In genomic region chr17:71592431-71592830, GRCh38 we compare ENCODE assay signal across 29 cellular contexts.
"Had no signal": no experiment of that assay in that cellular context is flagged by ENCODE, and none has a peak within 500 bp of the region (broad histone marks: within the 10 kb centered on the region; RNA-seq: fewer than 3 reads in every experiment).

No MANE protein-coding gene starts in this region.

- H3K27ac ChIP-seq: colonic mucosa, coronary artery, dorsolateral prefrontal cortex, epithelial cell of prostate, esophagus muscularis mucosa, esophagus squamous epithelium, foreskin keratinocyte, gastrocnemius medialis, gastroesophageal sphincter, heart left ventricle, heart right ventricle had no signal

- H3K36me3 ChIP-seq: colonic mucosa, esophagus muscularis mucosa, esophagus squamous epithelium, gastrocnemius medialis, gastroesophageal sphincter, heart left ventricle, heart right ventricle had no signal

- H3K9me3 ChIP-seq: colonic mucosa, esophagus muscularis mucosa, esophagus squamous epithelium, gastrocnemius medialis, gastroesophageal sphincter, heart left ventricle, heart right ventricle had no signal

- H3K27ac Mint-ChIP-seq: dendritic cell treated with granulocyte-macrophage colony-stimulating factor and Interleukin-4, amounts not matched to agents 40 ng/mL and 50 ng/mL, for 4 days; effector memory CD8-positive, alpha-beta T cell; endodermal cell had no signal

- H3K4me3 Mint-ChIP-seq: dendritic cell treated with granulocyte-macrophage colony-stimulating factor and Interleukin-4, amounts not matched to agents 40 ng/mL and 50 ng/mL, for 4 days; effector memory CD8-positive, alpha-beta T cell; endodermal cell had no signal

- H3K4me1 ChIP-seq: colonic mucosa, esophagus squamous epithelium, foreskin keratinocyte, gastrocnemius medialis, gastroesophageal sphincter, heart left ventricle, heart right ventricle had no signal

- H3K27me3 Mint-ChIP-seq: dendritic cell treated with granulocyte-macrophage colony-stimulating factor and Interleukin-4, amounts not matched to agents 40 ng/mL and 50 ng/mL, for 4 days; effector memory CD8-positive, alpha-beta T cell had no signal

- H3K27me3 ChIP-seq: colonic mucosa, dorsolateral prefrontal cortex, esophagus muscularis mucosa, esophagus squamous epithelium, foreskin keratinocyte, gastrocnemius medialis, gastroesophageal sphincter, heart left ventricle had no signal

- ATAC-seq: effector memory CD8-positive, alpha-beta T cell; esophagus mucosa; foreskin keratinocyte; gastrocnemius medialis; gastroesophageal sphincter; heart left ventricle; heart right ventricle had no signal

- H3K4me1 Mint-ChIP-seq: endodermal cell had no signal

- DNase-seq: colonic mucosa; cortex of kidney; dermis blood vessel endothelial cell; dorsolateral prefrontal cortex; effector CD4-positive, alpha-beta T cell; effector CD8-positive, alpha-beta T cell; effector memory CD4-positive, alpha-beta T cell; effector memory CD8-positive, alpha-beta T cell; endodermal cell; erythroblast; esophagus squamous epithelium; foreskin fibroblast; foreskin keratinocyte; foreskin melanocyte; gastrocnemius medialis; glutamatergic neuron; head of caudate nucleus; heart left ventricle; heart right ventricle had no signal

- H3K4me3 ChIP-seq: colonic mucosa, coronary artery, dorsolateral prefrontal cortex, esophagus muscularis mucosa, esophagus squamous epithelium, gastrocnemius medialis, gastroesophageal sphincter, heart left ventricle, heart right ventricle had no signal

- H3K9me3 Mint-ChIP-seq: endodermal cell had no signal

- FAIRE-seq: colon, endometrium, endothelial cell of umbilical vein, frontal cortex had no signal
